Comparison of ENCODE assay signal across 25 cellular contexts in the genomic region with DNA sequence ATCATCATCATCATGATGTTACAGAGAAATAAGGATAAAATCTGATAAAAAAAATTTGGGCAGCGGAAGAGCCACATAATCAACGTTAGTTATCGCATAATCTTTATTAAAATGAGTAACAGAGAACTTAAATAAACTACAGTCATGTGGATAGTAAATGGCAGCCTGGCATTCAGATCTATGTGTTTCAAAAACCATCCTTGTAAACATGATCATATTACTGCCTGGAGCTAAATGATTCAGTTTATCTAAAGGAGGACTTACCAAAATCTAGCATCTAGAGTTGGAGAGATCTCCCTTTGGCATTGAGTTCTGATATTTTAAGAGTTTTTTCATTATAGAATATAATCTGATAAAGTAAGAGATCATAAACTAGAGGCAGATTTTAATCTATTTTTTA.
A peak's percentile ranks its signal among the peaks of the same experiment; 100 is the strongest.
DNase-seq lines count a peak whose midpoint lies in the region; TF ChIP-seq lines count a peak whose summit lies in the region.
"Had no signal": no experiment of that assay in that cellular context is flagged by ENCODE, and none has a peak within 500 bp of the region (broad histone marks: within the 10 kb centered on the region; RNA-seq: fewer than 3 reads in every experiment).

No MANE protein-coding gene starts in this region.

- H3K9me3 ChIP-seq in breast epithelium (no peaks in the 10 kb centered on the region), mammary epithelial cell (replicated peaks; ENCODE audit: insufficient read depth, low read length) (no peaks in the 10 kb centered on the region), OCI-LY7 (ENCODE audit: low read length) (no peaks in the 10 kb centered on the region)
- H3K9me3 ChIP-seq: A549; BLaER1 treated with 17β-estradiol and CSF1 and Interleukin-3, amounts not matched to agents 10 nM and 100 nM; Peyer's patch had no signal

- no peaks in the 10 kb centered on the region for H3K27me3 Mint-ChIP-seq in MCF 10A (ENCODE audit: insufficient read depth, unreplicated experiment)
- H3K27me3 Mint-ChIP-seq: CD4-positive, alpha-beta T cell; IgD-negative memory B cell had no signal

- TF ChIP-seq CTCF in MCF 10A (IDR thresholded peaks at IDR 0.05; ENCODE audit: unreplicated experiment) (no peak), breast epithelium (IDR thresholded peaks at IDR 0.05) (no peak), mammary epithelial cell (conservative IDR thresholded peaks at IDR 0.05 in 1 of 2, IDR thresholded peaks at IDR 0.05 in 1 of 2; ENCODE audit: extremely low read depth in 1 of 2, insufficient read depth in 1 of 2, low read depth in 1 of 2, low read length in 2 of 2) (no peak), OCI-LY7 (conservative IDR thresholded peaks at IDR 0.05; ENCODE audit: low read length) (no peak)

- H3K79me2 ChIP-seq in mammary epithelial cell (ENCODE audit: insufficient read depth, low read length) (no peaks in the 10 kb centered on the region), OCI-LY7 (ENCODE audit: insufficient read depth, low read depth, low read length) (no peaks in the 10 kb centered on the region)

- H2AFZ ChIP-seq in mammary epithelial cell (ENCODE audit: low read depth, low read length), result no peak overlapping the region
- no peak overlapping the region for H2AFZ ChIP-seq in OCI-LY7 (ENCODE audit: low read length)
- H2AFZ ChIP-seq: GM23248 had no signal

- 16% methylated on average over 3 of the region's 3 CpGs for WGBS in mammary epithelial cell (ENCODE audit: low coverage, missing lambda C conversion rate)

- no peak overlapping the region for H3K9ac ChIP-seq in mammary epithelial cell (ENCODE audit: insufficient read depth, low read length)
- H3K9ac ChIP-seq: BLaER1 treated with 17β-estradiol and CSF1 and Interleukin-3, amounts not matched to agents 10 nM and 100 nM; GM23248; KMS-11 had no signal

- no peaks in the 10 kb centered on the region for H3K4me1 Mint-ChIP-seq in MCF 10A (ENCODE audit: insufficient read depth, unreplicated experiment)
- H3K4me1 Mint-ChIP-seq: IgD-negative memory B cell had no signal

- no peak overlapping the region for H3K4me3 Mint-ChIP-seq in MCF 10A (ENCODE audit: unreplicated experiment)
- H3K4me3 Mint-ChIP-seq: CD4-positive, alpha-beta T cell; H9; IgD-negative memory B cell had no signal

- POLR2A ChIA-PET in MCF 10A (lab: Yijun Ruan, JAX), result no interaction called here
- POLR2A ChIA-PET in OCI-LY7 (lab: Charles Lee), result no interaction called here

- H3K27ac Mint-ChIP-seq in MCF 10A (ENCODE audit: low read depth, unreplicated experiment), result no peak overlapping the region
- H3K27ac Mint-ChIP-seq: CD4-positive, alpha-beta T cell; H9; IgD-negative memory B cell had no signal

- CTCF ChIA-PET in MCF 10A (lab: Yijun Ruan, JAX), result no interaction called here
- CTCF ChIA-PET in mammary epithelial cell (lab: Charles Lee; ENCODE audit: low non-redundant PET), result no interaction called here
- CTCF ChIA-PET in OCI-LY7 (lab: Charles Lee; ENCODE audit: unreplicated experiment), result no interaction called here

- in situ Hi-C loops in mammary epithelial cell (cut with MboI; ENCODE audit: low sequenced_read_pairs in 2 of 2), result no loop called here

- no peaks in the 10 kb centered on the region for H3K9me3 Mint-ChIP-seq in MCF 10A (ENCODE audit: unreplicated experiment)
- H3K9me3 Mint-ChIP-seq: CD4-positive, alpha-beta T cell; H9 had no signal

- H3K4me2 ChIP-seq in mammary epithelial cell (ENCODE audit: insufficient read depth, low read depth, low read length), result no peak overlapping the region
- no peak overlapping the region for H3K4me2 ChIP-seq in OCI-LY7 (ENCODE audit: low read length)
- H3K4me2 ChIP-seq: A549; BLaER1 treated with 17β-estradiol and CSF1 and Interleukin-3, amounts not matched to agents 10 nM and 100 nM; KMS-11 had no signal

- dilution Hi-C loops in mammary epithelial cell (cut with HindIII; ENCODE audit: low sequenced_read_pairs), result no loop called here

- H3K36me3 Mint-ChIP-seq in MCF 10A (ENCODE audit: insufficient read depth, unreplicated experiment), result no peaks in the 10 kb centered on the region
- H3K36me3 Mint-ChIP-seq: IgD-negative memory B cell had no signal

- no peaks in the 10 kb centered on the region for H3K4me1 ChIP-seq in breast epithelium
- no peaks in the 10 kb centered on the region for H3K4me1 ChIP-seq in mammary epithelial cell (ENCODE audit: insufficient read depth, low read length)
- H3K4me1 ChIP-seq in OCI-LY7 (ENCODE audit: insufficient read depth, low read length, poor library complexity, severe bottlenecking), result no peaks in the 10 kb centered on the region
- H3K4me1 ChIP-seq: A549; BLaER1 treated with 17β-estradiol and CSF1 and Interleukin-3, amounts not matched to agents 10 nM and 100 nM; Peyer's patch had no signal

- no peak overlapping the region for H3K27ac ChIP-seq in breast epithelium
- H3K27ac ChIP-seq in mammary epithelial cell (ENCODE audit: insufficient read depth, low read depth, low read length), result no peak overlapping the region
- no peak overlapping the region for H3K27ac ChIP-seq in OCI-LY7 (ENCODE audit: low read depth, low read length, poor library complexity, severe bottlenecking)
- H3K27ac ChIP-seq: A549; BLaER1 treated with 17β-estradiol and CSF1 and Interleukin-3, amounts not matched to agents 10 nM and 100 nM; GM23248; KMS-11; Peyer's patch had no signal

- TF ChIP-seq POLR2A in breast epithelium (IDR thresholded peaks at IDR 0.05), result no peak

- H3K4me3 ChIP-seq in breast epithelium (no peak overlapping the region), mammary epithelial cell (replicated peaks in 1 of 3; ENCODE audit: insufficient read depth in 1 of 3, low read depth in 2 of 3, low read length in 3 of 3) (no peak overlapping the region), OCI-LY7 (ENCODE audit: low read depth, low read length, poor library complexity, severe bottlenecking) (no peak overlapping the region)
- H3K4me3 ChIP-seq: A549; BLaER1 treated with 17β-estradiol and CSF1 and Interleukin-3, amounts not matched to agents 10 nM and 100 nM; GM23248; Peyer's patch had no signal

- BruUV-seq in MCF 10A (replicated peaks; lab: Mats Ljungman, UMichigan) (no TSS peak), mammary epithelial cell (replicated peaks; lab: Mats Ljungman, UMichigan) (no TSS peak), OCI-LY7 (replicated peaks; lab: Mats Ljungman, UMichigan) (no TSS peak)

- DNase-seq in MCF 10A (ENCODE audit: unreplicated experiment) (peak; percentile 8), breast epithelium (ENCODE audit: low spot score in 2 of 2) (no peak), M059J (ENCODE audit: low read depth) (peak; percentile 59), mammary epithelial cell (peak; percentile 0), ecto neural progenitor cell (ENCODE audit: low spot score) (no peak), OCI-LY7 (ENCODE audit: low spot score) (no peak), posterior cingulate gyrus (no peak)
- DNase-seq: AML-193; CD4-positive, alpha-beta T cell; COR-L47; DMS53; GM23248; H9; NCI-H1092; NCI-H1417 treated with DMSO at 0.1 percent for 48 hours; NCI-H1694 treated with DMSO at 0.1 percent for 48 hours; NCI-H2081 treated with DMSO at 0.1 percent for 48 hours; NCI-H510A treated with DMSO at 0.1 percent for 48 hours; Peyer's patch; SHP77 treated with DMSO at 0.1 percent for 48 hours; T-helper 1 cell had no signal

- intact Hi-C loops in MCF 10A (cut with micrococcal nuclease), result no loop called here
- intact Hi-C loops in breast epithelium (cut with DNase I; ENCODE audit: low total_unique reads), result no loop called here
- intact Hi-C loops in mammary epithelial cell (cut with micrococcal nuclease), result no loop called here
- intact Hi-C loops in OCI-LY7 (cut with micrococcal nuclease; ENCODE audit: unreplicated experiment), result no loop called here
- intact Hi-C loops in posterior cingulate gyrus (cut with DNase I), result no loop called here

- H3K9me2 ChIP-seq in OCI-LY7 (ENCODE audit: insufficient read depth, low read length), result no peaks in the 10 kb centered on the region

- no peaks in the 10 kb centered on the region for H3K27me3 ChIP-seq in breast epithelium
- peaks cover 6% of the 10 kb centered on the region for H3K27me3 ChIP-seq in mammary epithelial cell (ENCODE audit: insufficient read depth, low read length)
- H3K27me3 ChIP-seq: BLaER1 treated with 17β-estradiol and CSF1 and Interleukin-3, amounts not matched to agents 10 nM and 100 nM; Peyer's patch had no signal

- H4K20me1 ChIP-seq in mammary epithelial cell (ENCODE audit: insufficient read depth, low read length) (no peaks in the 10 kb centered on the region), OCI-LY7 (ENCODE audit: insufficient read depth, low read length) (no peaks in the 10 kb centered on the region)
- H4K20me1 ChIP-seq: BLaER1 treated with 17β-estradiol and CSF1 and Interleukin-3, amounts not matched to agents 10 nM and 100 nM had no signal

- H3K36me3 ChIP-seq in breast epithelium (no peaks in the 10 kb centered on the region), mammary epithelial cell (ENCODE audit: insufficient read depth, low read length) (no peaks in the 10 kb centered on the region), OCI-LY7 (ENCODE audit: insufficient read depth, low read length) (no peaks in the 10 kb centered on the region)
- H3K36me3 ChIP-seq: BLaER1 treated with 17β-estradiol and CSF1 and Interleukin-3, amounts not matched to agents 10 nM and 100 nM; Peyer's patch had no signal

Comparison
In these comparisons a context has a peak if more than half of its experiments do, and no peak if none do; other contexts are left out.
1. DNase-seq: peak in MCF 10A (single experiment), M059J (single experiment) and mammary epithelial cell (single experiment); none in breast epithelium (0 of 2), ecto neural progenitor cell (single experiment), OCI-LY7 (single experiment) and posterior cingulate gyrus (0 of 10).